ENCODE assay signal across 8 cellular contexts in genomic region chr12:48788522-48788851, GRCh38.
DNase-seq lines count a peak whose midpoint lies in the region; ATAC-seq and TF ChIP-seq lines count a peak whose summit lies in the region.

No MANE protein-coding gene starts in this region.

- H3K4me2 ChIP-seq in KMS-11, result peak overlapping the region; percentile 56; the same call in 1 of the 2 replicates

- peak overlapping the region; percentile 67; the same call in 1 of the 2 replicates for H2AFZ ChIP-seq in KMS-11 (ENCODE audit: low read depth)

- peaks cover 16% of the 10 kb centered on the region for H3K4me1 ChIP-seq in KMS-11 (ENCODE audit: low read depth, poor library complexity, severe bottlenecking)
- H3K4me1 ChIP-seq in effector memory CD4-positive, alpha-beta T cell (ENCODE audit: control insufficient read depth, insufficient read depth, low read length, poor library complexity, severe bottlenecking), result peaks cover 11% of the 10 kb centered on the region

- H3K4me1 Mint-ChIP-seq in nephron progenitor cell, result peaks cover 45% of the 10 kb centered on the region

- no peak overlapping the region for H3K27ac ChIP-seq in KMS-11
- H3K27ac ChIP-seq in effector memory CD4-positive, alpha-beta T cell (ENCODE audit: insufficient read depth, low read length, poor library complexity, severe bottlenecking), result no peak overlapping the region

- peak overlapping the region; percentile 78 for H3K4me3 ChIP-seq in AG10803 (ENCODE audit: low read length)
- no peak overlapping the region for H3K4me3 ChIP-seq in KMS-11 (IDR thresholded peaks at IDR 0.05; ENCODE audit: insufficient read depth, low read depth, low read length)
- peak overlapping the region; percentile 40 for H3K4me3 ChIP-seq in effector memory CD4-positive, alpha-beta T cell (ENCODE audit: insufficient read depth, low read depth, low read length, poor library complexity, severe bottlenecking)

- peak overlapping the region; percentile 95 for H3K4me3 Mint-ChIP-seq in nephron progenitor cell

- TF ChIP-seq CTCF in AG10803 (conservative IDR thresholded peaks at IDR 0.05; ENCODE audit: low read length), result no peak
- no peak for TF ChIP-seq CTCF in KMS-11 (conservative IDR thresholded peaks at IDR 0.05; ENCODE audit: low read depth, low read length)
- TF ChIP-seq CTCF in nephron progenitor cell (IDR thresholded peaks at IDR 0.05), result no peak

- peaks cover 11% of the 10 kb centered on the region for H3K27me3 Mint-ChIP-seq in nephron progenitor cell (ENCODE audit: low read depth, poor library complexity)

- no peaks in the 10 kb centered on the region for H3K9me3 ChIP-seq in effector memory CD4-positive, alpha-beta T cell (ENCODE audit: control insufficient read depth, low read length)

- H3K79me2 ChIP-seq in KMS-11 (ENCODE audit: insufficient read depth, low read depth), result no peaks in the 10 kb centered on the region

- no peaks in the 10 kb centered on the region for H3K9me3 Mint-ChIP-seq in nephron progenitor cell

- no peaks in the 10 kb centered on the region for H4K20me1 ChIP-seq in KMS-11 (ENCODE audit: insufficient read depth)

- DNase-seq in AG10803 (ENCODE audit: low read depth) (no peak), nephron progenitor cell (no peak), DMS 273 (lab: John Stamatoyannopoulos, UW; ENCODE audit: unreplicated experiment) (no peak), AG08396 (ENCODE audit: low spot score) (no peak), NOMO-1 (lab: John Stamatoyannopoulos, UW; ENCODE audit: unreplicated experiment in 2 of 2) (no peak)
- DNase-seq in effector memory CD4-positive, alpha-beta T cell, result no peak

- H3K9ac ChIP-seq in KMS-11, result no peak overlapping the region; the same call in 1 of the 2 replicates

- no peaks in the 10 kb centered on the region for H3K36me3 Mint-ChIP-seq in nephron progenitor cell (ENCODE audit: low read depth)

- no peak overlapping the region for H3K27ac Mint-ChIP-seq in nephron progenitor cell

- ATAC-seq in GM21825 (IDR thresholded peaks at IDR 0.05; ENCODE audit: unreplicated experiment), result no peak

- no peaks in the 10 kb centered on the region for H3K36me3 ChIP-seq in KMS-11 (ENCODE audit: insufficient read depth)
- no peaks in the 10 kb centered on the region for H3K36me3 ChIP-seq in effector memory CD4-positive, alpha-beta T cell (ENCODE audit: control insufficient read depth, insufficient read depth, low read length)

- H3K27me3 ChIP-seq in KMS-11 (ENCODE audit: insufficient read depth, low read depth), result no peaks in the 10 kb centered on the region
- peaks cover 22% of the 10 kb centered on the region for H3K27me3 ChIP-seq in effector memory CD4-positive, alpha-beta T cell (replicated peaks; ENCODE audit: control insufficient read depth, insufficient read depth, low read length, poor library complexity, severe bottlenecking)
